Comparison of ENCODE assay signal across 8 cellular contexts in genomic region chr15:65611888-65612615, GRCh38. TPM values are rescaled to one million over a fixed set of nuclear protein-coding genes. Genes with fewer than 3 reads are reported as not detected.
DNase-seq lines count a peak whose midpoint lies in the region; ATAC-seq, FAIRE-seq and TF ChIP-seq lines count a peak whose summit lies in the region.

No MANE protein-coding gene starts in this region.

- ATAC-seq in HG03108 (IDR thresholded peaks at IDR 0.05; ENCODE audit: unreplicated experiment) = no peak

- no peaks in the 10 kb centered on the region for H3K36me3 ChIP-seq in SK-N-MC (ENCODE audit: insufficient read depth, low read length)
- no peaks in the 10 kb centered on the region for H3K36me3 ChIP-seq in skeletal muscle satellite cell (ENCODE audit: insufficient read depth, low read length)

- H3K9ac ChIP-seq in SK-N-MC (ENCODE audit: insufficient read length) (peak overlapping the region; percentile 96), skeletal muscle satellite cell (ENCODE audit: low read depth, low read length) (peak overlapping the region; percentile 90)

- peak; percentile 31 for FAIRE-seq in GM18507 (lab: Jason Lieb, UNC)

- peak overlapping the region; percentile 90 for H3K4me2 ChIP-seq in skeletal muscle satellite cell (ENCODE audit: low read length)

- H3K4me1 ChIP-seq in skeletal muscle satellite cell (ENCODE audit: control insufficient read depth, insufficient read depth, low read length) = peaks cover 28% of the 10 kb centered on the region

- H3K4me3 ChIP-seq in SK-N-MC (peak overlapping the region; percentile 94), foreskin fibroblast (ENCODE audit: low read depth in 1 of 2, low read length in 2 of 2) (peak overlapping the region; percentile 75 to 82), skeletal muscle satellite cell (ENCODE audit: low read length) (peak overlapping the region; percentile 76)

- no peak for TF ChIP-seq CTCF in foreskin fibroblast (IDR thresholded peaks at IDR 0.05; ENCODE audit: low read depth, low read length)

- no peaks in the 10 kb centered on the region for H3K27me3 ChIP-seq in skeletal muscle satellite cell (ENCODE audit: control insufficient read depth, insufficient read depth, low read length)

- no peak overlapping the region for H3K27ac ChIP-seq in SK-N-MC

- no peaks in the 10 kb centered on the region for H3K9me3 ChIP-seq in SK-N-MC (ENCODE audit: low read depth, low read length)
- H3K9me3 ChIP-seq in skeletal muscle satellite cell (replicated peaks; ENCODE audit: low read length) = no peaks in the 10 kb centered on the region

- DNase-seq in GM18507 (ENCODE audit: extremely low spot score, insufficient read length, low read depth) (no peak), SK-N-MC (ENCODE audit: low read depth, low spot score) (no peak), foreskin fibroblast (peak in 1 of 2 donors; percentile 10), 8988T (no peak), medulla oblongata (ENCODE audit: extremely low spot score) (no peak), NCI-H226 (no peak)

RNA-seq across cellular contexts. Expression of gene INTS14, which starts 1.1 kb away (rescaled TPM):
- 31.4 and 39.8 TPM in 2 replicates for total RNA-seq in skeletal muscle satellite cell (2012; rRNA removed)

RNA-seq across cellular contexts. Expression of gene SLC24A1, which starts 9.7 kb away (rescaled TPM):
- 4.4 and 6.3 TPM in 2 replicates for total RNA-seq in skeletal muscle satellite cell (2012; rRNA removed)
